17 cellular contexts compared by ENCODE assay signal in genomic region chr5:150394103-150394502, GRCh38. TPM values are rescaled to one million over a fixed set of nuclear protein-coding genes. Genes with fewer than 3 reads are reported as not detected.
A peak's percentile ranks its signal among the peaks of the same experiment; 100 is the strongest.
DNase-seq lines count a peak whose midpoint lies in the region; ATAC-seq and TF ChIP-seq lines count a peak whose summit lies in the region.
"Had no signal": no experiment of that assay in that cellular context is flagged by ENCODE, and none has a peak within 500 bp of the region (broad histone marks: within the 10 kb centered on the region; RNA-seq: fewer than 3 reads in every experiment).

No MANE protein-coding gene starts in this region.

- no peaks in the 10 kb centered on the region for H3K9me3 ChIP-seq in CD4-positive, alpha-beta T cell (ENCODE audit: control insufficient read depth, low read length)

- H3K27ac ChIP-seq in dorsolateral prefrontal cortex = peak overlapping the region in 8 of 59 donors; percentile 4 to 84 (median 76)
- no peak overlapping the region for H3K27ac ChIP-seq in CD4-positive, alpha-beta T cell (ENCODE audit: low read depth, low read length)
- H3K27ac ChIP-seq: hepatocyte had no signal

- TF ChIP-seq CTCF in choroid plexus epithelial cell (conservative IDR thresholded peaks at IDR 0.05; ENCODE audit: low read depth, low read length) (no peak), dorsolateral prefrontal cortex (IDR thresholded peaks at IDR 0.05 in 54 of 56, conservative IDR thresholded peaks at IDR 0.05 in 2 of 56; ENCODE audit: low read depth in 1 of 56, partially characterized antibody in 56 of 56) (no peak)
- no peak for TF ChIP-seq CTCF in CD4-positive, alpha-beta T cell (IDR thresholded peaks at IDR 0.05)

- no peaks in the 10 kb centered on the region for H3K9me3 Mint-ChIP-seq in CD4-positive, alpha-beta T cell
- H3K9me3 Mint-ChIP-seq: activated naive CD4-positive, alpha-beta T cell treated with anti-CD3 and anti-CD28 coated beads, Interleukin-2, amount 50 U/mL, for 24 hours had no signal

- DNase-seq in A172 (ENCODE audit: low spot score) = peak; percentile 67
- peak; percentile 59 for DNase-seq in choroid plexus epithelial cell (ENCODE audit: low read depth)
- no peak for DNase-seq in dorsolateral prefrontal cortex
- no peak for DNase-seq in CD4-positive, alpha-beta T cell
- no peak for DNase-seq in RPMI8226
- no peak for DNase-seq in inferior parietal cortex (ENCODE audit: extremely low spot score)
- DNase-seq: activated CD4-positive, CD25-positive, alpha-beta regulatory T cell treated with anti-CD3 and anti-CD28 coated beads, Interleukin-2, amount 50 U/mL, for 72 hours; effector memory CD4-positive, alpha-beta T cell; GDM1; Karpas-422; NCI-H2227 treated with DMSO at 0.1 percent for 48 hours; SIG-M5 had no signal

- CTCF ChIA-PET in CD4-positive, alpha-beta T cell (lab: Charles Lee) = interaction anchor here (2.5 kb wide), 1 partner anchor 42 kb away, joined by 13 read pairs; no protein-coding TSS in a partner anchor

- H3K4me1 Mint-ChIP-seq in CD4-positive, alpha-beta T cell (ENCODE audit: low read depth) = no peaks in the 10 kb centered on the region
- H3K4me1 Mint-ChIP-seq: activated naive CD4-positive, alpha-beta T cell treated with anti-CD3 and anti-CD28 coated beads, Interleukin-2, amount 50 U/mL, for 24 hours had no signal

- intact Hi-C loops in dorsolateral prefrontal cortex (cut with DNase I) = no loop called here
- intact Hi-C loops in CD4-positive, alpha-beta T cell (cut with DNase I, micrococcal nuclease) = no loop called here

- ATAC-seq in GM18870 (IDR thresholded peaks at IDR 0.05; ENCODE audit: unreplicated experiment) (peak; percentile 50), HG03432 (IDR thresholded peaks at IDR 0.05; ENCODE audit: unreplicated experiment) (peak; percentile 50)
- ATAC-seq in CD4-positive, alpha-beta T cell (ENCODE audit: poor library complexity) = no peak
- ATAC-seq: sciatic nerve had no signal

- H3K27me3 Mint-ChIP-seq in CD4-positive, alpha-beta T cell = no peaks in the 10 kb centered on the region
- H3K27me3 Mint-ChIP-seq: activated naive CD4-positive, alpha-beta T cell treated with anti-CD3 and anti-CD28 coated beads, Interleukin-2, amount 50 U/mL, for 24 hours had no signal

- H3K36me3 Mint-ChIP-seq in CD4-positive, alpha-beta T cell (ENCODE audit: low read depth) = peaks cover 95% of the 10 kb centered on the region

- H3K4me3 Mint-ChIP-seq in CD4-positive, alpha-beta T cell = no peak overlapping the region
- H3K4me3 Mint-ChIP-seq: activated naive CD4-positive, alpha-beta T cell treated with anti-CD3 and anti-CD28 coated beads, Interleukin-2, amount 50 U/mL, for 24 hours had no signal

- POLR2A ChIA-PET in CD4-positive, alpha-beta T cell (lab: Charles Lee) = no interaction called here

- no peaks in the 10 kb centered on the region for H3K27me3 ChIP-seq in dorsolateral prefrontal cortex
- H3K27me3 ChIP-seq in CD4-positive, alpha-beta T cell (ENCODE audit: control insufficient read depth, insufficient read depth, low read length) = no peaks in the 10 kb centered on the region
- H3K27me3 ChIP-seq: hepatocyte had no signal

- H3K27ac Mint-ChIP-seq in CD4-positive, alpha-beta T cell = no peak overlapping the region
- H3K27ac Mint-ChIP-seq: activated naive CD4-positive, alpha-beta T cell treated with anti-CD3 and anti-CD28 coated beads, Interleukin-2, amount 50 U/mL, for 24 hours had no signal

- no peak overlapping the region for H3K4me3 ChIP-seq in choroid plexus epithelial cell (ENCODE audit: low read depth, low read length)
- no peak overlapping the region for H3K4me3 ChIP-seq in dorsolateral prefrontal cortex
- H3K4me3 ChIP-seq: hepatocyte had no signal

RNA-seq across cellular contexts. Expression of gene CD74, which starts 18.6 kb away (rescaled TPM):
- 1.1 TPM in 1 of 2 replicates, not detected in the other for total RNA-seq in A172 (2014; rRNA removed; shearing (Covaris generic))
- 100 to 1,000 TPM in 114 of 120 experiments, 10 to 100 TPM in 6; 51.8 to 687 (median 224) TPM for total RNA-seq in dorsolateral prefrontal cortex
- 100 to 1,000 TPM; 299 to 303 TPM for total RNA-seq in CD4-positive, alpha-beta T cell

RNA-seq across cellular contexts. Expression of gene TCOF1, which starts 36.6 kb away (rescaled TPM):
- 56.5 and 58.3 TPM in 2 replicates for total RNA-seq in A172 (2014; rRNA removed; shearing (Covaris generic))
- total RNA-seq in dorsolateral prefrontal cortex = 10 to 100 TPM; 26.4 to 51.1 (median 35.9) TPM
- total RNA-seq in CD4-positive, alpha-beta T cell = 10 to 100 TPM; 40.4 to 43.2 TPM

RNA-seq across cellular contexts. Expression of gene RPS14, which starts 55.4 kb away (rescaled TPM):
- 2,916 and 3,804 TPM in 2 replicates for total RNA-seq in A172 (2014; rRNA removed; shearing (Covaris generic))
- 100 to 1,000 TPM; 441 to 866 (median 635) TPM for total RNA-seq in dorsolateral prefrontal cortex
- total RNA-seq in CD4-positive, alpha-beta T cell = 1,000 to 10,000 TPM; 5,224 to 5,317 TPM

Comparison
In these comparisons a context has a peak if more than half of its experiments do, and no peak if none do; other contexts are left out.
1. DNase-seq: peak in A172 (single experiment) and choroid plexus epithelial cell (single experiment); none in dorsolateral prefrontal cortex (0 of 10), CD4-positive, alpha-beta T cell (0 of 10), RPMI8226 (single experiment) and inferior parietal cortex (single experiment).
2. RNA of gene CD74, which starts 18.6 kb away (total RNA-seq): 299 to 303 TPM in CD4-positive, alpha-beta T cell and 51.8 to 687 TPM in dorsolateral prefrontal cortex; 1.1 TPM in A172; every median in the first group is over 10 times any median in the second.